ENCODE assay signal across 11 cellular contexts in the genomic region with DNA sequence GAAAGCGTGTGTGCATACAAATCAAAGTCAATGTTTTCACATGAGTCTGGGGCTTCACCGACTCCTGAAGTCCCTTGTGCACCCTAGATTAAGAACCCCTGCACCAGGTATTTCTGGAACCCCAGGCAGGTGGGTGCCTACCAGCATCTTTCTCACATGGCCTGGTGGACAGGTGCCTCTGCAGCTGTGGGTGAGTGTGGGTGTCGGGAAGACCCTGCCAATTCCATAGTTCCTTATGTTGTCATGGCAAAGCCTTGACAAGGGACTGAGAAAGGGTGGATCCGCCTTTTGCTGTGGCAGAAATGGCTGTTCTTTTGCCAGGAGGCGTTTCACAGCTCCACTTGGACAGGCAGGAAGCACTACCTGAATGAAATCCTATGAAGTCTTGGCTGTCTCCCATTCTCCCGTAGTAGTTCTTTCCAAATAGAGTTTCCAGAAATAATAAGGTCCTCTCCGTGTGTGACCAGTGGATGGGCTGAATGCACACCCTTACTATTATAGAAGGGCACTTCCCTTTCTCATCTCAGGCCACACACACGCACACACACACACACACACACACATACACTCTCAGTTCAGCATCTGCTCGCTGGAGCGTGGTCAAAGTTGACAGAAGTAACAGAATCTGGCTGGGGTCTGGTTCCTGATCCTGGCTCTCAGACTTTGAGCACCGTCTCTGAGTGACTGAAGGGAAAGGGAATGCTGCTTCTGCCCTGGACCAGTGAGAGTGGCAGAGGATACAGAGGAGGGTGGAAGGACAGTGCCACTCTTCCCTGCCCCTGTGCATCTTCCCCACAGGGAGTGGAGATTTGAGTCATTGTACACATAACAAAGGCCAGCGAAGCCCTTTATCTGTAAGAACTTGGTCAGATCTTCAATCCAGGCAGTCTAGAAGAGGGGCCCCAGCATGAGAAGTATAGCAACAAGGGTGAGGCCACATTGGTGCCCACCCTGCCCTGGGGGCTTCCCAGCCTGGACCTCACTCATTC. TPM values are rescaled to one million over a fixed set of nuclear protein-coding genes. Genes with fewer than 3 reads are reported as not detected.
DNase-seq lines count a peak whose midpoint lies in the region; ATAC-seq and TF ChIP-seq lines count a peak whose summit lies in the region.
"Had no signal": no experiment of that assay in that cellular context is flagged by ENCODE, and none has a peak within 500 bp of the region (broad histone marks: within the 10 kb centered on the region; RNA-seq: fewer than 3 reads in every experiment).

No MANE protein-coding gene starts in this region.

- H3K4me1 Mint-ChIP-seq in activated B cell treated with CpG ODN at 0.5 μM for 24 hours: peaks cover 24% of the 10 kb centered on the region
- no peaks in the 10 kb centered on the region for H3K4me1 Mint-ChIP-seq in stimulated activated effector memory CD8-positive, alpha-beta T cell treated with anti-CD3 and anti-CD28 coated beads, Interleukin-12 subunit alpha, Interleukin-12 subunit beta, amount 100 ng/mL, for 72 hours
- H3K4me1 Mint-ChIP-seq in activated naive CD4-positive, alpha-beta T cell treated with anti-CD3 and anti-CD28 coated beads for 36 hours (ENCODE audit: low read depth): no peaks in the 10 kb centered on the region
- H3K4me1 Mint-ChIP-seq: stimulated activated naive CD8-positive, alpha-beta T cell treated with anti-CD3 and anti-CD28 coated beads, Interleukin-15, amount 100 ng/mL, for 72 hours had no signal

- ATAC-seq in GM18909 (IDR thresholded peaks at IDR 0.05; ENCODE audit: poor library complexity, unreplicated experiment): peak; percentile 72
- ATAC-seq in HG03175 (IDR thresholded peaks at IDR 0.05; ENCODE audit: unreplicated experiment): peak; percentile 67
- peak; percentile 93 for ATAC-seq in activated B cell treated with CpG ODN at 0.5 μM for 24 hours (ENCODE audit: low read depth)
- peak; percentile 28 for ATAC-seq in stimulated activated effector memory CD8-positive, alpha-beta T cell treated with anti-CD3 and anti-CD28 coated beads, Interleukin-12 subunit alpha, Interleukin-12 subunit beta, amount 100 ng/mL, for 72 hours
- ATAC-seq in SK-N-SH treated with all-trans-retinoic acid at 6 μM for 48 hours: no peak
- ATAC-seq: activated CD8-positive, alpha-beta T cell treated with anti-CD3 and anti-CD28 coated beads for 36 hours had no signal

- no peaks in the 10 kb centered on the region for H3K27me3 Mint-ChIP-seq in activated B cell treated with CpG ODN at 0.5 μM for 24 hours
- no peaks in the 10 kb centered on the region for H3K27me3 Mint-ChIP-seq in activated naive CD4-positive, alpha-beta T cell treated with anti-CD3 and anti-CD28 coated beads for 36 hours (ENCODE audit: low read depth)
- H3K27me3 Mint-ChIP-seq: activated CD8-positive, alpha-beta T cell treated with anti-CD3 and anti-CD28 coated beads for 36 hours; natural killer cell treated with Interleukin-12 subunit alpha and Interleukin-12 subunit beta and Interleukin-15 and Interleukin-18, amount 100 ng/mL, for 72 hours; stimulated activated naive CD8-positive, alpha-beta T cell treated with anti-CD3 and anti-CD28 coated beads, Interleukin-15, amount 100 ng/mL, for 72 hours had no signal

- H3K27ac Mint-ChIP-seq in activated B cell treated with CpG ODN at 0.5 μM for 24 hours: peak overlapping the region; percentile 37
- H3K27ac Mint-ChIP-seq in stimulated activated effector memory CD8-positive, alpha-beta T cell treated with anti-CD3 and anti-CD28 coated beads, Interleukin-12 subunit alpha, Interleukin-12 subunit beta, amount 100 ng/mL, for 72 hours: no peak overlapping the region
- no peak overlapping the region for H3K27ac Mint-ChIP-seq in activated naive CD4-positive, alpha-beta T cell treated with anti-CD3 and anti-CD28 coated beads for 36 hours
- H3K27ac Mint-ChIP-seq: activated CD8-positive, alpha-beta T cell treated with anti-CD3 and anti-CD28 coated beads for 36 hours; natural killer cell treated with Interleukin-12 subunit alpha and Interleukin-12 subunit beta and Interleukin-15 and Interleukin-18, amount 100 ng/mL, for 72 hours; T-helper 1 cell treated with Interleukin-12 subunit alpha and Interleukin-12 subunit beta and Interleukin-4 antibody, amounts not matched to agents 30 μg/mL and 1 μg/mL, for 36 hours had no signal

- no peak for TF ChIP-seq CTCF in activated B cell treated with CpG ODN at 0.5 μM for 24 hours (IDR thresholded peaks at IDR 0.05)

- no peaks in the 10 kb centered on the region for H3K9me3 Mint-ChIP-seq in activated B cell treated with CpG ODN at 0.5 μM for 24 hours
- H3K9me3 Mint-ChIP-seq in stimulated activated effector memory CD8-positive, alpha-beta T cell treated with anti-CD3 and anti-CD28 coated beads, Interleukin-12 subunit alpha, Interleukin-12 subunit beta, amount 100 ng/mL, for 72 hours: no peaks in the 10 kb centered on the region
- no peaks in the 10 kb centered on the region for H3K9me3 Mint-ChIP-seq in activated naive CD4-positive, alpha-beta T cell treated with anti-CD3 and anti-CD28 coated beads for 36 hours
- H3K9me3 Mint-ChIP-seq: activated CD8-positive, alpha-beta T cell treated with anti-CD3 and anti-CD28 coated beads for 36 hours; natural killer cell treated with Interleukin-12 subunit alpha and Interleukin-12 subunit beta and Interleukin-15 and Interleukin-18, amount 100 ng/mL, for 72 hours; stimulated activated naive CD8-positive, alpha-beta T cell treated with anti-CD3 and anti-CD28 coated beads, Interleukin-15, amount 100 ng/mL, for 72 hours; T-helper 1 cell treated with Interleukin-12 subunit alpha and Interleukin-12 subunit beta and Interleukin-4 antibody, amounts not matched to agents 30 μg/mL and 1 μg/mL, for 36 hours had no signal

- H3K4me3 Mint-ChIP-seq in activated B cell treated with CpG ODN at 0.5 μM for 24 hours: no peak overlapping the region
- H3K4me3 Mint-ChIP-seq in stimulated activated effector memory CD8-positive, alpha-beta T cell treated with anti-CD3 and anti-CD28 coated beads, Interleukin-12 subunit alpha, Interleukin-12 subunit beta, amount 100 ng/mL, for 72 hours: no peak overlapping the region
- no peak overlapping the region for H3K4me3 Mint-ChIP-seq in activated naive CD4-positive, alpha-beta T cell treated with anti-CD3 and anti-CD28 coated beads for 36 hours
- H3K4me3 Mint-ChIP-seq: activated CD8-positive, alpha-beta T cell treated with anti-CD3 and anti-CD28 coated beads for 36 hours; natural killer cell treated with Interleukin-12 subunit alpha and Interleukin-12 subunit beta and Interleukin-15 and Interleukin-18, amount 100 ng/mL, for 72 hours; stimulated activated naive CD8-positive, alpha-beta T cell treated with anti-CD3 and anti-CD28 coated beads, Interleukin-15, amount 100 ng/mL, for 72 hours; T-helper 1 cell treated with Interleukin-12 subunit alpha and Interleukin-12 subunit beta and Interleukin-4 antibody, amounts not matched to agents 30 μg/mL and 1 μg/mL, for 36 hours had no signal

- DNase-seq in activated B cell treated with CpG ODN at 0.5 μM for 24 hours: peak; percentile 56
- no peak for DNase-seq in stimulated activated effector memory CD8-positive, alpha-beta T cell treated with anti-CD3 and anti-CD28 coated beads, Interleukin-12 subunit alpha, Interleukin-12 subunit beta, amount 100 ng/mL, for 72 hours (ENCODE audit: low spot score in 2 of 2)
- no peak for DNase-seq in activated gamma-delta T cell treated with Interleukin-2 at 50 U/mL for 16 hours
- no peak for DNase-seq in activated naive CD4-positive, alpha-beta T cell treated with anti-CD3 and anti-CD28 coated beads for 36 hours
- DNase-seq: activated CD8-positive, alpha-beta T cell treated with anti-CD3 and anti-CD28 coated beads for 36 hours; stimulated activated naive CD8-positive, alpha-beta T cell treated with anti-CD3 and anti-CD28 coated beads, Interleukin-15, amount 100 ng/mL, for 72 hours had no signal

- POLR2A ChIA-PET in activated B cell treated with CpG ODN at 0.5 μM for 24 hours (lab: Charles Lee): no interaction called here

- intact Hi-C loops in activated B cell treated with CpG ODN at 0.5 μM for 24 hours (cut with micrococcal nuclease): no loop called here
- intact Hi-C loops in activated naive CD4-positive, alpha-beta T cell treated with anti-CD3 and anti-CD28 coated beads for 36 hours (cut with micrococcal nuclease): no loop called here

- CTCF ChIA-PET in activated B cell treated with CpG ODN at 0.5 μM for 24 hours (lab: Charles Lee): no interaction called here
- CTCF ChIA-PET in activated naive CD4-positive, alpha-beta T cell treated with anti-CD3 and anti-CD28 coated beads for 36 hours (lab: Charles Lee): interaction anchor here (1.0 kb wide), 1 partner anchor 453 kb away, joined by 3 read pairs; no protein-coding TSS in a partner anchor

- H3K36me3 Mint-ChIP-seq in activated B cell treated with CpG ODN at 0.5 μM for 24 hours (ENCODE audit: low read depth): peaks cover 20% of the 10 kb centered on the region
- peaks cover 47% of the 10 kb centered on the region for H3K36me3 Mint-ChIP-seq in stimulated activated effector memory CD8-positive, alpha-beta T cell treated with anti-CD3 and anti-CD28 coated beads, Interleukin-12 subunit alpha, Interleukin-12 subunit beta, amount 100 ng/mL, for 72 hours
- H3K36me3 Mint-ChIP-seq in activated naive CD4-positive, alpha-beta T cell treated with anti-CD3 and anti-CD28 coated beads for 36 hours (ENCODE audit: low read depth): peaks cover 45% of the 10 kb centered on the region

TF ChIP-seq in SK-N-SH treated with all-trans-retinoic acid at 6 μM for 48 hours, 23 proteins besides CTCF, POLR2A, EP300 and RAD21:
- TF ChIP-seq TCF4 (CRISPR knock-in tag; IDR thresholded peaks at IDR 0.05; ENCODE audit: borderline replicate concordance) (no peak), PATZ1 (CRISPR knock-in tag; IDR thresholded peaks at IDR 0.05; ENCODE audit: borderline replicate concordance) (no peak), ZC3H10 (CRISPR knock-in tag; IDR thresholded peaks at IDR 0.05) (no peak)

RNA-seq across cellular contexts. Expression of gene PDIA5, which starts 38.7 kb away (rescaled TPM):
- 8.5 and 10.7 TPM in 2 replicates for total RNA-seq in activated B cell treated with CpG ODN at 0.5 μM for 24 hours
- 10 to 100 TPM; 20.7 to 21.2 TPM for total RNA-seq in activated naive CD4-positive, alpha-beta T cell treated with anti-CD3 and anti-CD28 coated beads for 36 hours
